In the genomic region with DNA sequence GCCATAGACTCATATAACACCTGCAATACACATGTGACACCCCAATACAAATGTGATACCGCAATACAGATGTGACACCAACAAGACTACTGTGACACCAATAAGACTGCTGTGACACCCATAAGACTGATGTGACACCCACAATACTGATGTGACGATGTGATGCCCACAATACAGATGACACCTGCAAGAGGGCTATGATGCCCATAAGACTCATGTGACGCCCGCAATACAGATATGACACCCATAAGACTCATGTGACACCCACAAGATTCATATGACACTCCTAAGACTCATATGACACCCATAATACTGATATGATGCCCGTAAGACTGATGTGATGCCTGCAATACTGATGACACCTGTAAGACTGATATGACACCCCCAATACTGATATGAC, we compare ENCODE assay signal across 22 cellular contexts.
A peak's percentile ranks its signal among the peaks of the same experiment; 100 is the strongest.
DNase-seq lines count a peak whose midpoint lies in the region; ATAC-seq, FAIRE-seq and TF ChIP-seq lines count a peak whose summit lies in the region.
"Had no signal": no experiment of that assay in that cellular context is flagged by ENCODE, and none has a peak within 500 bp of the region (broad histone marks: within the 10 kb centered on the region; RNA-seq: fewer than 3 reads in every experiment).

No MANE protein-coding gene starts in this region.

- ATAC-seq in HepG2, result no peak
- ATAC-seq in right lobe of liver, result no peak
- peak; percentile 69 for ATAC-seq in central memory CD8-positive, alpha-beta T cell (replicated peaks; ENCODE audit: extremely low read depth, poor library complexity, severe bottlenecking)
- ATAC-seq in natural killer cell treated with Interleukin-12 subunit alpha and Interleukin-12 subunit beta and Interleukin-15 and Interleukin-18, amount 100 ng/mL, for 72 hours, result peak; percentile 50 to 58
- ATAC-seq in GM21367 (IDR thresholded peaks at IDR 0.05; ENCODE audit: unreplicated experiment), result no peak
- ATAC-seq: CD8-positive, alpha-beta T cell; GM12878 had no signal

- H3K4me2 ChIP-seq in HepG2 (ENCODE audit: low read depth, low read length), result no peak overlapping the region
- H3K4me2 ChIP-seq: BLaER1 treated with 17β-estradiol and CSF1 and Interleukin-3, amounts not matched to agents 10 nM and 100 nM had no signal

- intact Hi-C loops in HepG2 (cut with micrococcal nuclease; ENCODE audit: unreplicated experiment) (no loop called here), right lobe of liver (cut with DNase I) (no loop called here)

- H3K9me3 ChIP-seq in HepG2 (ENCODE audit: low read length) (no peaks in the 10 kb centered on the region), right lobe of liver (no peaks in the 10 kb centered on the region)
- H3K9me3 ChIP-seq: BLaER1 treated with 17β-estradiol and CSF1 and Interleukin-3, amounts not matched to agents 10 nM and 100 nM; HAP-1 had no signal

- TF ChIP-seq EP300 in HepG2 (IDR thresholded peaks at IDR 0.05; ENCODE audit: low read depth in 2 of 2, low read length in 2 of 2) (no peak), HepG2 (CRISPR knock-in tag; IDR thresholded peaks at IDR 0.05; ENCODE audit: borderline replicate concordance) (no peak)

- no peak overlapping the region for H3K4me3 ChIP-seq in HepG2 (replicated peaks in 1 of 3; ENCODE audit: insufficient read depth in 1 of 3, low read depth in 2 of 3, low read length in 3 of 3)
- no peak overlapping the region for H3K4me3 ChIP-seq in right lobe of liver
- H3K4me3 ChIP-seq: BLaER1 treated with 17β-estradiol and CSF1 and Interleukin-3, amounts not matched to agents 10 nM and 100 nM; GM12878; GM23248; HAP-1 had no signal

- H3K9me3 Mint-ChIP-seq in activated T-cell treated with anti-CD3 and anti-CD28 coated beads, Interleukin-2, amount 50 U/mL, for 24 hours, result peaks cover 2% of the 10 kb centered on the region
- no peaks in the 10 kb centered on the region for H3K9me3 Mint-ChIP-seq in central memory CD8-positive, alpha-beta T cell
- no peaks in the 10 kb centered on the region for H3K9me3 Mint-ChIP-seq in natural killer cell treated with Interleukin-12 subunit alpha and Interleukin-12 subunit beta and Interleukin-15 and Interleukin-18, amount 100 ng/mL, for 72 hours
- H3K9me3 Mint-ChIP-seq: CD8-positive, alpha-beta T cell; IgD-negative memory B cell had no signal

- CTCF ChIA-PET in HepG2 (lab: Yijun Ruan, JAX; ENCODE audit: low intra/inter-chr PET ratio, low total read pairs), result no interaction called here

- no peak for FAIRE-seq in HepG2 (lab: Jason Lieb, UNC)
- FAIRE-seq: GM12878, GM19239, HTR-8/SVneo had no signal

- no peak for TF ChIP-seq POLR2A in HepG2 (IDR thresholded peaks at IDR 0.05; ENCODE audit: insufficient read depth in 1 of 2, low read depth in 2 of 2, low read length in 2 of 2)
- no peak for TF ChIP-seq POLR2A in right lobe of liver (IDR thresholded peaks at IDR 0.05)

- POLR2A ChIA-PET in HepG2 (lab: Yijun Ruan, JAX), result no interaction called here

- no peak for TF ChIP-seq RAD21 in HepG2 (CRISPR knock-in tag; IDR thresholded peaks at IDR 0.05)

- no TSS peak for BruUV-seq in HepG2 (replicated peaks; lab: Mats Ljungman, UMichigan)

- H3K27me3 ChIP-seq in HepG2 (ENCODE audit: control insufficient read depth in 1 of 2, insufficient read depth in 2 of 2, low read length in 2 of 2), result peaks cover 0 to 7% of the 10 kb centered on the region in 2 experiments; a peak in 1 of 5 replicates
- H3K27me3 ChIP-seq in right lobe of liver, result no peaks in the 10 kb centered on the region
- H3K27me3 ChIP-seq: BLaER1 treated with 17β-estradiol and CSF1 and Interleukin-3, amounts not matched to agents 10 nM and 100 nM had no signal

- in situ Hi-C loops in HepG2 (cut with HindIII; ENCODE audit: extremely low pct_ligation_motif_present, low pct_unique_long_range_greater_than_20kb), result no loop called here

- H2AFZ ChIP-seq in HepG2 (ENCODE audit: low read length), result no peak overlapping the region
- H2AFZ ChIP-seq: GM23248 had no signal

- no peak overlapping the region for H3K4me3 Mint-ChIP-seq in activated T-cell treated with anti-CD3 and anti-CD28 coated beads, Interleukin-2, amount 50 U/mL, for 24 hours
- no peak overlapping the region for H3K4me3 Mint-ChIP-seq in central memory CD8-positive, alpha-beta T cell
- no peak overlapping the region for H3K4me3 Mint-ChIP-seq in natural killer cell treated with Interleukin-12 subunit alpha and Interleukin-12 subunit beta and Interleukin-15 and Interleukin-18, amount 100 ng/mL, for 72 hours
- H3K4me3 Mint-ChIP-seq: B cell; CD8-positive, alpha-beta T cell; IgD-negative memory B cell had no signal

- H3K36me3 ChIP-seq in HepG2 (replicated peaks in 1 of 2; ENCODE audit: control insufficient read depth in 1 of 2, insufficient read depth in 2 of 2, low read length in 2 of 2), result no peaks in the 10 kb centered on the region
- no peaks in the 10 kb centered on the region for H3K36me3 ChIP-seq in right lobe of liver
- H3K36me3 ChIP-seq: BLaER1 treated with 17β-estradiol and CSF1 and Interleukin-3, amounts not matched to agents 10 nM and 100 nM; HAP-1 had no signal

- no peaks in the 10 kb centered on the region for H4K20me1 ChIP-seq in HepG2 (ENCODE audit: insufficient read depth, low read length)
- H4K20me1 ChIP-seq: BLaER1 treated with 17β-estradiol and CSF1 and Interleukin-3, amounts not matched to agents 10 nM and 100 nM had no signal

- H3K36me3 Mint-ChIP-seq in activated T-cell treated with anti-CD3 and anti-CD28 coated beads, Interleukin-2, amount 50 U/mL, for 24 hours (ENCODE audit: low read depth), result no peaks in the 10 kb centered on the region
- H3K36me3 Mint-ChIP-seq in central memory CD8-positive, alpha-beta T cell (ENCODE audit: insufficient read depth), result peaks cover 10% of the 10 kb centered on the region
- H3K36me3 Mint-ChIP-seq in natural killer cell treated with Interleukin-12 subunit alpha and Interleukin-12 subunit beta and Interleukin-15 and Interleukin-18, amount 100 ng/mL, for 72 hours, result peaks cover 5% of the 10 kb centered on the region
- H3K36me3 Mint-ChIP-seq: CD8-positive, alpha-beta T cell; IgD-negative memory B cell had no signal

- H3K4me1 ChIP-seq in HepG2 (ENCODE audit: insufficient read depth, low read length) (no peaks in the 10 kb centered on the region), right lobe of liver (no peaks in the 10 kb centered on the region)
- H3K4me1 ChIP-seq: BLaER1 treated with 17β-estradiol and CSF1 and Interleukin-3, amounts not matched to agents 10 nM and 100 nM; HAP-1 had no signal

- TF ChIP-seq CTCF in HepG2 (CRISPR knock-in tag; IDR thresholded peaks at IDR 0.05), result no peak
- no peak for TF ChIP-seq CTCF in right lobe of liver (IDR thresholded peaks at IDR 0.05)

- peaks cover 5% of the 10 kb centered on the region for H3K27me3 Mint-ChIP-seq in activated T-cell treated with anti-CD3 and anti-CD28 coated beads, Interleukin-2, amount 50 U/mL, for 24 hours
- H3K27me3 Mint-ChIP-seq in central memory CD8-positive, alpha-beta T cell, result peaks cover 9% of the 10 kb centered on the region
- peaks cover 15 to 18% of the 10 kb centered on the region in 2 donors for H3K27me3 Mint-ChIP-seq in natural killer cell treated with Interleukin-12 subunit alpha and Interleukin-12 subunit beta and Interleukin-15 and Interleukin-18, amount 100 ng/mL, for 72 hours

- WGBS in HepG2 (ENCODE audit: low lambda C conversion rate), result 39% methylated on average over 5 of the region's 5 CpGs
- no CpG with 5 or more reads among the region's 5 CpGs for WGBS in right lobe of liver (ENCODE audit: insufficient coverage, low coverage, low lambda C conversion rate, missing lambda C conversion rate)

- no peak overlapping the region for H3K27ac ChIP-seq in HepG2 (ENCODE audit: extremely low read length, insufficient read depth, low read length)
- H3K27ac ChIP-seq in right lobe of liver, result no peak overlapping the region
- H3K27ac ChIP-seq: BLaER1 treated with 17β-estradiol and CSF1 and Interleukin-3, amounts not matched to agents 10 nM and 100 nM; GM23248 had no signal

- H3K79me2 ChIP-seq in HepG2 (ENCODE audit: insufficient read depth, low read length), result no peaks in the 10 kb centered on the region

- H3K27ac Mint-ChIP-seq in activated T-cell treated with anti-CD3 and anti-CD28 coated beads, Interleukin-2, amount 50 U/mL, for 24 hours, result peak overlapping the region; percentile 78
- peak overlapping the region; percentile 54 for H3K27ac Mint-ChIP-seq in central memory CD8-positive, alpha-beta T cell (ENCODE audit: low read depth)
- no peak overlapping the region for H3K27ac Mint-ChIP-seq in natural killer cell treated with Interleukin-12 subunit alpha and Interleukin-12 subunit beta and Interleukin-15 and Interleukin-18, amount 100 ng/mL, for 72 hours
- H3K27ac Mint-ChIP-seq: B cell; CD8-positive, alpha-beta T cell; IgD-negative memory B cell had no signal

- no peak overlapping the region for H3K9ac ChIP-seq in HepG2 (ENCODE audit: insufficient read depth, low read depth, low read length)
- H3K9ac ChIP-seq: BLaER1 treated with 17β-estradiol and CSF1 and Interleukin-3, amounts not matched to agents 10 nM and 100 nM; GM23248 had no signal

- no peak for DNase-seq in activated T-cell treated with anti-CD3 and anti-CD28 coated beads, Interleukin-2, amount 50 U/mL, for 24 hours
- DNase-seq in activated T-cell treated with anti-CD3 and anti-CD28 coated beads for 4 hours (no peak), HepG2 (ENCODE audit: low spot score) (no peak), right lobe of liver (no peak), HT-29 (ENCODE audit: low spot score) (no peak)
- peak in 1 of 2 donors; percentile 32 for DNase-seq in central memory CD8-positive, alpha-beta T cell (ENCODE audit: low spot score in 2 of 2)
- no peak for DNase-seq in natural killer cell treated with Interleukin-12 subunit alpha and Interleukin-12 subunit beta and Interleukin-15 and Interleukin-18, amount 100 ng/mL, for 72 hours (ENCODE audit: low spot score)
- DNase-seq: CD8-positive, alpha-beta T cell; COR-L47; DMS 273 treated with DMSO at 0.1 percent for 48 hours; DMS53; DND-41; EL; GM23248 had no signal

- no peaks in the 10 kb centered on the region for H3K4me1 Mint-ChIP-seq in activated T-cell treated with anti-CD3 and anti-CD28 coated beads, Interleukin-2, amount 50 U/mL, for 24 hours (ENCODE audit: low read depth)
- H3K4me1 Mint-ChIP-seq in central memory CD8-positive, alpha-beta T cell, result no peaks in the 10 kb centered on the region
- no peaks in the 10 kb centered on the region for H3K4me1 Mint-ChIP-seq in natural killer cell treated with Interleukin-12 subunit alpha and Interleukin-12 subunit beta and Interleukin-15 and Interleukin-18, amount 100 ng/mL, for 72 hours (ENCODE audit: low read depth in 2 of 2)
- H3K4me1 Mint-ChIP-seq: B cell, IgD-negative memory B cell had no signal

TF ChIP-seq in HepG2, 621 proteins besides CTCF, POLR2A, EP300 and RAD21:
- peak; percentile 31 for TF ChIP-seq CREB1 (IDR thresholded peaks at IDR 0.05)
- no peak for TF ChIP-seq CREB1 (CRISPR knock-in tag; IDR thresholded peaks at IDR 0.05)
- TF ChIP-seq ZNF615 (CRISPR knock-in tag; IDR thresholded peaks at IDR 0.05; ENCODE audit: borderline replicate concordance), result no peak

Comparison
In these comparisons a context has a peak if more than half of its experiments do, and no peak if none do; other contexts are left out.
1. H3K27ac Mint-ChIP-seq: peak in activated T-cell treated with anti-CD3 and anti-CD28 coated beads, Interleukin-2, amount 50 U/mL, for 24 hours (single experiment) and central memory CD8-positive, alpha-beta T cell (single experiment); none in natural killer cell treated with Interleukin-12 subunit alpha and Interleukin-12 subunit beta and Interleukin-15 and Interleukin-18, amount 100 ng/mL, for 72 hours (0 of 2).
2. ATAC-seq: peak in central memory CD8-positive, alpha-beta T cell (single experiment) and natural killer cell treated with Interleukin-12 subunit alpha and Interleukin-12 subunit beta and Interleukin-15 and Interleukin-18, amount 100 ng/mL, for 72 hours (2 of 2); none in HepG2 (single experiment), right lobe of liver (0 of 4) and GM21367 (single experiment).